ENCODE assay signal across 12 cellular contexts in the genomic region with DNA sequence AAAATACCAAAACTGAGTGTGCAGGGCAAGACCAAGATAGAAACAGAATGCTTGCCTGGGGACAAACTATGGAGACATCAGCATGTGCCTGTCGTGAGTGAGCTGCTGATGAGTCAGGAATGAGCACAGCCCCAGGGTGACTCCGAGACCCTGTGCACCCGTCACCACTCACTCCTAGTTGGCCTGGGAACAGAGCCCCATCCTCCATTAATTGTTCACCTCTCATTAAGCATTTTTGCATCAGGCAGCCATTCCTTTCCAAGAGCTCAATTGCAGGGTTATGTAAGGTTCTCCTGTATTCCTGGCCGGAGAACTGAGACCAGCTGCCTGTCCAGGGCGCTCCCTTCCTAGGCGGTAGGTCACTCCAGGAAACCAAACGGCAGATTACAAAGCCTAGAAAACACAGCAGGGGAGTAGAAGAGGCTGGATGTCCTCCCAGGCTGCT.
DNase-seq lines count a peak whose midpoint lies in the region; ATAC-seq, FAIRE-seq and TF ChIP-seq lines count a peak whose summit lies in the region.
"Had no signal": no experiment of that assay in that cellular context is flagged by ENCODE, and none has a peak within 500 bp of the region (broad histone marks: within the 10 kb centered on the region; RNA-seq: fewer than 3 reads in every experiment).

No MANE protein-coding gene starts in this region.

- peak; percentile 49 to 57 for ATAC-seq in lower lobe of right lung
- ATAC-seq in GM18517 (IDR thresholded peaks at IDR 0.05; ENCODE audit: unreplicated experiment), result no peak
- ATAC-seq in CD4-positive, alpha-beta T cell (ENCODE audit: poor library complexity), result no peak

- no peak overlapping the region for H3K27ac Mint-ChIP-seq in CD4-positive, alpha-beta T cell

- H3K4me3 Mint-ChIP-seq in CD4-positive, alpha-beta T cell, result no peak overlapping the region

- TF ChIP-seq CTCF in bronchial epithelial cell (IDR thresholded peaks at IDR 0.05; ENCODE audit: insufficient read depth, low read length, severe bottlenecking), result no peak
- no peak for TF ChIP-seq CTCF in lower lobe of right lung (IDR thresholded peaks at IDR 0.05)
- no peak for TF ChIP-seq CTCF in CD4-positive, alpha-beta T cell (IDR thresholded peaks at IDR 0.05)

- H3K4me3 ChIP-seq in ACC112 (ENCODE audit: low read depth, low read length), result no peak overlapping the region
- H3K4me3 ChIP-seq in bronchial epithelial cell (ENCODE audit: low read depth, low read length), result no peak overlapping the region
- no peak overlapping the region for H3K4me3 ChIP-seq in lower lobe of right lung
- H3K4me3 ChIP-seq: right lobe of liver, thoracic aorta had no signal

- CTCF ChIA-PET in CD4-positive, alpha-beta T cell (lab: Charles Lee), result no interaction called here

- H3K27ac ChIP-seq in ACC112 (ENCODE audit: low read depth, low read length), result peak overlapping the region; percentile 85
- H3K27ac ChIP-seq in lower lobe of right lung, result peak overlapping the region; percentile 50
- H3K27ac ChIP-seq in CD4-positive, alpha-beta T cell (ENCODE audit: low read depth, low read length), result no peak overlapping the region
- H3K27ac ChIP-seq: right lobe of liver, thoracic aorta had no signal

- no peaks in the 10 kb centered on the region for H3K79me2 ChIP-seq in ACC112 (ENCODE audit: control insufficient read depth, insufficient read depth, low read length, unreplicated experiment)

- no peaks in the 10 kb centered on the region for H3K9me3 ChIP-seq in lower lobe of right lung
- H3K9me3 ChIP-seq in CD4-positive, alpha-beta T cell (ENCODE audit: control insufficient read depth, low read length), result no peaks in the 10 kb centered on the region
- H3K9me3 ChIP-seq: right lobe of liver, thoracic aorta had no signal

- POLR2A ChIA-PET in CD4-positive, alpha-beta T cell (lab: Charles Lee), result no interaction called here

- H3K4me1 ChIP-seq in ACC112 (ENCODE audit: control insufficient read depth, insufficient read depth, low read length, unreplicated experiment) (peaks cover 50% of the 10 kb centered on the region), lower lobe of right lung (no peaks in the 10 kb centered on the region)
- H3K4me1 ChIP-seq: right lobe of liver had no signal

- DNase-seq in HPDE6-E6E7 (ENCODE audit: extremely low spot score) (peak; percentile 54), bronchial epithelial cell (ENCODE audit: low read depth) (peak; percentile 89), lower lobe of right lung (no peak), putamen (ENCODE audit: low spot score) (no peak), NOMO-1 treated with dmso at 0.1 percent for 144 hours (lab: John Stamatoyannopoulos, UW; ENCODE audit: unreplicated experiment) (no peak)
- no peak for DNase-seq in CD4-positive, alpha-beta T cell
- DNase-seq: COR-L47, right lobe of liver had no signal

- FAIRE-seq in bronchial epithelial cell (lab: Jason Lieb, UNC), result no peak
- FAIRE-seq: TTC549 had no signal

- H3K36me3 Mint-ChIP-seq in CD4-positive, alpha-beta T cell (ENCODE audit: low read depth), result no peaks in the 10 kb centered on the region

- H2AFZ ChIP-seq in ACC112 (ENCODE audit: low read length, unreplicated experiment), result peak overlapping the region; percentile 24

- no peaks in the 10 kb centered on the region for H3K36me3 ChIP-seq in ACC112 (ENCODE audit: insufficient read depth, low read length)
- H3K36me3 ChIP-seq in bronchial epithelial cell (ENCODE audit: control insufficient read depth, insufficient read depth, low read length), result no peaks in the 10 kb centered on the region
- no peaks in the 10 kb centered on the region for H3K36me3 ChIP-seq in lower lobe of right lung
- H3K36me3 ChIP-seq: right lobe of liver, thoracic aorta had no signal

- H3K27me3 ChIP-seq in ACC112 (ENCODE audit: insufficient read depth, low read length), result no peaks in the 10 kb centered on the region
- H3K27me3 ChIP-seq in bronchial epithelial cell (ENCODE audit: control insufficient read depth, insufficient read depth, low read length), result no peaks in the 10 kb centered on the region
- H3K27me3 ChIP-seq in lower lobe of right lung (ENCODE audit: low read depth), result no peaks in the 10 kb centered on the region
- no peaks in the 10 kb centered on the region for H3K27me3 ChIP-seq in CD4-positive, alpha-beta T cell (ENCODE audit: control insufficient read depth, insufficient read depth, low read length)
- H3K27me3 ChIP-seq: right lobe of liver had no signal

- peaks cover 2% of the 10 kb centered on the region for H3K9me3 Mint-ChIP-seq in CD4-positive, alpha-beta T cell

- intact Hi-C loops in lower lobe of right lung (cut with DNase I), result no loop called here
- intact Hi-C loops in CD4-positive, alpha-beta T cell (cut with DNase I, micrococcal nuclease), result loop anchor here in 1 of 2 experiments (5.0 kb wide), 2 partner anchors 54 to 501 kb away; no protein-coding TSS in a partner anchor

- no peaks in the 10 kb centered on the region for H3K27me3 Mint-ChIP-seq in CD4-positive, alpha-beta T cell

- peaks cover 18% of the 10 kb centered on the region for H3K4me1 Mint-ChIP-seq in CD4-positive, alpha-beta T cell (ENCODE audit: low read depth)

Comparison
In these comparisons a context has a peak if more than half of its experiments do, and no peak if none do; other contexts are left out.
1. DNase-seq: peak in HPDE6-E6E7 (single experiment) and bronchial epithelial cell (single experiment); none in lower lobe of right lung (single experiment), putamen (single experiment), CD4-positive, alpha-beta T cell (0 of 10) and NOMO-1 treated with dmso at 0.1 percent for 144 hours (single experiment).
2. ATAC-seq: peak in lower lobe of right lung (2 of 2); none in GM18517 (single experiment) and CD4-positive, alpha-beta T cell (single experiment).